Comparison of ENCODE assay signal across 1 cellular context in the genomic region with DNA sequence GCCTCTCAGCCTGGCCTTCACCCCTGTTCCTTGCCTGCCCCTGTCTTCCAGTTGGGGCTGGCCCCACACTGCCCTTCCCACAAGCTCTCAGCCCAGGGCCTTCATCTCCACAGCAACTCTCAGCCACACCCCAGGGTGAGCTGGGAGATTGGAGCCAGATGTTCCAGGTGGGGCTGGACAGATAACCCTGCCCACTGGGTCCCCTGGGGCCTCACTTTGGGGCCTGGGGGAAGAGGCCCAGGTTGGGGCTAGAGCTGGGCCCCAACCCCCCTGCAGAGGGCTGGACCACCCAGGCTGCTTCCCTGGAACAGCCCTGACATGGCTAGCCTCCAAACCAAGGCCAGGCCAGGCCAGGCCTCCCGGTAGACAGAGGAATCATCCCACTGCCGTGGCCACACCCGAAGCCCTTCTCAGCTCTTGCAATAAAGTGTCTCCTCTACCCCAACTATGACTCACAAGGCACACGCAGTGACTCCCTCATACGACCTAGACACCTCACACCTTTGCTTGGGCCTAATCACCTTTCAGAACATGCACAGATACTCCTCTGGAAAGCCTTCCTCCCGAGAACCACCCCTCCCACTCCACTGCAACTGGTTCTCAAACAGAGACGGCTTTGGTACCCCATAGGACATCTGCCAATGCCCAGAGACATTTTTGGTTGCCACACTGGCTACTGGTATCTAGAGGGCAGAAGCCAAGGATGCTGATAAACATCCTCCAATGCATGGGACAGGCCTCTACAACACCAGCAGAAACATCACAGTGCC.
TF ChIP-seq lines count a peak whose summit lies in the region.

No MANE protein-coding gene starts in this region.

TF ChIP-seq in K562, 482 proteins besides CTCF, POLR2A, EP300 and RAD21 (continued from another document):
- TF ChIP-seq, protein P1, sequence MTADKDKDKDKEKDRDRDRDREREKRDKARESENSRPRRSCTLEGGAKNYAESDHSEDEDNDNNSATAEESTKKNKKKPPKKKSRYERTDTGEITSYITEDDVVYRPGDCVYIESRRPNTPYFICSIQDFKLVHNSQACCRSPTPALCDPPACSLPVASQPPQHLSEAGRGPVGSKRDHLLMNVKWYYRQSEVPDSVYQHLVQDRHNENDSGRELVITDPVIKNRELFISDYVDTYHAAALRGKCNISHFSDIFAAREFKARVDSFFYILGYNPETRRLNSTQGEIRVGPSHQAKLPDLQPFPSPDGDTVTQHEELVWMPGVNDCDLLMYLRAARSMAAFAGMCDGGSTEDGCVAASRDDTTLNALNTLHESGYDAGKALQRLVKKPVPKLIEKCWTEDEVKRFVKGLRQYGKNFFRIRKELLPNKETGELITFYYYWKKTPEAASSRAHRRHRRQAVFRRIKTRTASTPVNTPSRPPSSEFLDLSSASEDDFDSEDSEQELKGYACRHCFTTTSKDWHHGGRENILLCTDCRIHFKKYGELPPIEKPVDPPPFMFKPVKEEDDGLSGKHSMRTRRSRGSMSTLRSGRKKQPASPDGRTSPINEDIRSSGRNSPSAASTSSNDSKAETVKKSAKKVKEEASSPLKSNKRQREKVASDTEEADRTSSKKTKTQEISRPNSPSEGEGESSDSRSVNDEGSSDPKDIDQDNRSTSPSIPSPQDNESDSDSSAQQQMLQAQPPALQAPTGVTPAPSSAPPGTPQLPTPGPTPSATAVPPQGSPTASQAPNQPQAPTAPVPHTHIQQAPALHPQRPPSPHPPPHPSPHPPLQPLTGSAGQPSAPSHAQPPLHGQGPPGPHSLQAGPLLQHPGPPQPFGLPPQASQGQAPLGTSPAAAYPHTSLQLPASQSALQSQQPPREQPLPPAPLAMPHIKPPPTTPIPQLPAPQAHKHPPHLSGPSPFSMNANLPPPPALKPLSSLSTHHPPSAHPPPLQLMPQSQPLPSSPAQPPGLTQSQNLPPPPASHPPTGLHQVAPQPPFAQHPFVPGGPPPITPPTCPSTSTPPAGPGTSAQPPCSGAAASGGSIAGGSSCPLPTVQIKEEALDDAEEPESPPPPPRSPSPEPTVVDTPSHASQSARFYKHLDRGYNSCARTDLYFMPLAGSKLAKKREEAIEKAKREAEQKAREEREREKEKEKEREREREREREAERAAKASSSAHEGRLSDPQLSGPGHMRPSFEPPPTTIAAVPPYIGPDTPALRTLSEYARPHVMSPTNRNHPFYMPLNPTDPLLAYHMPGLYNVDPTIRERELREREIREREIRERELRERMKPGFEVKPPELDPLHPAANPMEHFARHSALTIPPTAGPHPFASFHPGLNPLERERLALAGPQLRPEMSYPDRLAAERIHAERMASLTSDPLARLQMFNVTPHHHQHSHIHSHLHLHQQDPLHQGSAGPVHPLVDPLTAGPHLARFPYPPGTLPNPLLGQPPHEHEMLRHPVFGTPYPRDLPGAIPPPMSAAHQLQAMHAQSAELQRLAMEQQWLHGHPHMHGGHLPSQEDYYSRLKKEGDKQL (CRISPR knock-in tag; IDR thresholded peaks at IDR 0.05; ENCODE audit: borderline replicate concordance) = no peak
- peak; percentile 73 for TF ChIP-seq POLR2G (IDR thresholded peaks at IDR 0.05; ENCODE audit: low read depth, low read length)
- no peak for TF ChIP-seq ZNF212 (CRISPR knock-in tag; IDR thresholded peaks at IDR 0.05)
- TF ChIP-seq RBM25 (IDR thresholded peaks at IDR 0.05; ENCODE audit: low read depth, low read length, severe bottlenecking) = no peak
- no peak for TF ChIP-seq ZNF778 (CRISPR knock-in tag; IDR thresholded peaks at IDR 0.05)
- TF ChIP-seq, protein P2, sequence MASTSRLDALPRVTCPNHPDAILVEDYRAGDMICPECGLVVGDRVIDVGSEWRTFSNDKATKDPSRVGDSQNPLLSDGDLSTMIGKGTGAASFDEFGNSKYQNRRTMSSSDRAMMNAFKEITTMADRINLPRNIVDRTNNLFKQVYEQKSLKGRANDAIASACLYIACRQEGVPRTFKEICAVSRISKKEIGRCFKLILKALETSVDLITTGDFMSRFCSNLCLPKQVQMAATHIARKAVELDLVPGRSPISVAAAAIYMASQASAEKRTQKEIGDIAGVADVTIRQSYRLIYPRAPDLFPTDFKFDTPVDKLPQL (IDR thresholded peaks at IDR 0.05; ENCODE audit: extremely low read depth, insufficient read length) = no peak
- TF ChIP-seq HDGF (IDR thresholded peaks at IDR 0.05) = no peak; the same call in 1 of the 2 replicates
- TF ChIP-seq ZC3H8 (IDR thresholded peaks at IDR 0.05) = no peak
- no peak for TF ChIP-seq COPS2 (conservative IDR thresholded peaks at IDR 0.05)
- TF ChIP-seq CEBPB (tag; IDR thresholded peaks at IDR 0.05) = no peak
- TF ChIP-seq, protein P3, sequence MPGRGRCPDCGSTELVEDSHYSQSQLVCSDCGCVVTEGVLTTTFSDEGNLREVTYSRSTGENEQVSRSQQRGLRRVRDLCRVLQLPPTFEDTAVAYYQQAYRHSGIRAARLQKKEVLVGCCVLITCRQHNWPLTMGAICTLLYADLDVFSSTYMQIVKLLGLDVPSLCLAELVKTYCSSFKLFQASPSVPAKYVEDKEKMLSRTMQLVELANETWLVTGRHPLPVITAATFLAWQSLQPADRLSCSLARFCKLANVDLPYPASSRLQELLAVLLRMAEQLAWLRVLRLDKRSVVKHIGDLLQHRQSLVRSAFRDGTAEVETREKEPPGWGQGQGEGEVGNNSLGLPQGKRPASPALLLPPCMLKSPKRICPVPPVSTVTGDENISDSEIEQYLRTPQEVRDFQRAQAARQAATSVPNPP (IDR thresholded peaks at IDR 0.05; ENCODE audit: borderline replicate concordance, insufficient read depth, insufficient read length) = no peak
- peak; percentile 85; the same call in 1 of the 2 replicates for TF ChIP-seq MBD2 (IDR thresholded peaks at IDR 0.05; ENCODE audit: borderline replicate concordance, low read depth)
- TF ChIP-seq CBX5 (IDR thresholded peaks at IDR 0.05; ENCODE audit: borderline replicate concordance, low read depth) = no peak
- no peak for TF ChIP-seq ZNF253 (CRISPR knock-in tag; conservative IDR thresholded peaks at IDR 0.05)
- TF ChIP-seq ZNF224 (CRISPR knock-in tag; IDR thresholded peaks at IDR 0.05) = no peak
- no peak for TF ChIP-seq THRAP3 (IDR thresholded peaks at IDR 0.05; ENCODE audit: borderline replicate concordance)
- no peak for TF ChIP-seq ZBTB1 (CRISPR knock-in tag; IDR thresholded peaks at IDR 0.05; ENCODE audit: borderline replicate concordance, low read depth)
- TF ChIP-seq, protein P4, sequence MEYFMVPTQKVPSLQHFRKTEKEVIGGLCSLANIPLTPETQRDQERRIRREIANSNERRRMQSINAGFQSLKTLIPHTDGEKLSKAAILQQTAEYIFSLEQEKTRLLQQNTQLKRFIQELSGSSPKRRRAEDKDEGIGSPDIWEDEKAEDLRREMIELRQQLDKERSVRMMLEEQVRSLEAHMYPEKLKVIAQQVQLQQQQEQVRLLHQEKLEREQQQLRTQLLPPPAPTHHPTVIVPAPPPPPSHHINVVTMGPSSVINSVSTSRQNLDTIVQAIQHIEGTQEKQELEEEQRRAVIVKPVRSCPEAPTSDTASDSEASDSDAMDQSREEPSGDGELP (CRISPR knock-in tag; IDR thresholded peaks at IDR 0.05; ENCODE audit: borderline replicate concordance) = peak; percentile 98
- peak; percentile 28 for TF ChIP-seq SAP30 (IDR thresholded peaks at IDR 0.05; ENCODE audit: borderline replicate concordance, insufficient read depth, low read depth, low read length, poor library complexity, severe bottlenecking)
- peak; percentile 56; the same call in 1 of the 2 replicates for TF ChIP-seq XRCC5 (IDR thresholded peaks at IDR 0.05; ENCODE audit: low read depth, low read length)
- TF ChIP-seq, protein P5, sequence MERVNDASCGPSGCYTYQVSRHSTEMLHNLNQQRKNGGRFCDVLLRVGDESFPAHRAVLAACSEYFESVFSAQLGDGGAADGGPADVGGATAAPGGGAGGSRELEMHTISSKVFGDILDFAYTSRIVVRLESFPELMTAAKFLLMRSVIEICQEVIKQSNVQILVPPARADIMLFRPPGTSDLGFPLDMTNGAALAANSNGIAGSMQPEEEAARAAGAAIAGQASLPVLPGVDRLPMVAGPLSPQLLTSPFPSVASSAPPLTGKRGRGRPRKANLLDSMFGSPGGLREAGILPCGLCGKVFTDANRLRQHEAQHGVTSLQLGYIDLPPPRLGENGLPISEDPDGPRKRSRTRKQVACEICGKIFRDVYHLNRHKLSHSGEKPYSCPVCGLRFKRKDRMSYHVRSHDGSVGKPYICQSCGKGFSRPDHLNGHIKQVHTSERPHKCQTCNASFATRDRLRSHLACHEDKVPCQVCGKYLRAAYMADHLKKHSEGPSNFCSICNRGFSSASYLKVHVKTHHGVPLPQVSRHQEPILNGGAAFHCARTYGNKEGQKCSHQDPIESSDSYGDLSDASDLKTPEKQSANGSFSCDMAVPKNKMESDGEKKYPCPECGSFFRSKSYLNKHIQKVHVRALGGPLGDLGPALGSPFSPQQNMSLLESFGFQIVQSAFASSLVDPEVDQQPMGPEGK (CRISPR knock-in tag; IDR thresholded peaks at IDR 0.05; ENCODE audit: borderline replicate concordance) = no peak
- TF ChIP-seq, protein P6, sequence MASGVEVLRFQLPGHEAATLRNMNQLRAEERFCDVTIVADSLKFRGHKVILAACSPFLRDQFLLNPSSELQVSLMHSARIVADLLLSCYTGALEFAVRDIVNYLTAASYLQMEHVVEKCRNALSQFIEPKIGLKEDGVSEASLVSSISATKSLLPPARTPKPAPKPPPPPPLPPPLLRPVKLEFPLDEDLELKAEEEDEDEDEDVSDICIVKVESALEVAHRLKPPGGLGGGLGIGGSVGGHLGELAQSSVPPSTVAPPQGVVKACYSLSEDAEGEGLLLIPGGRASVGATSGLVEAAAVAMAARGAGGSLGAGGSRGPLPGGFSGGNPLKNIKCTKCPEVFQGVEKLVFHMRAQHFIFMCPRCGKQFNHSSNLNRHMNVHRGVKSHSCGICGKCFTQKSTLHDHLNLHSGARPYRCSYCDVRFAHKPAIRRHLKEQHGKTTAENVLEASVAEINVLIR (CRISPR knock-in tag; IDR thresholded peaks at IDR 0.05) = no peak
- TF ChIP-seq ZNF77 (CRISPR knock-in tag; IDR thresholded peaks at IDR 0.05) = no peak
- TF ChIP-seq BMI1 (IDR thresholded peaks at IDR 0.05; ENCODE audit: low read length) = no peak
- TF ChIP-seq, protein P7, sequence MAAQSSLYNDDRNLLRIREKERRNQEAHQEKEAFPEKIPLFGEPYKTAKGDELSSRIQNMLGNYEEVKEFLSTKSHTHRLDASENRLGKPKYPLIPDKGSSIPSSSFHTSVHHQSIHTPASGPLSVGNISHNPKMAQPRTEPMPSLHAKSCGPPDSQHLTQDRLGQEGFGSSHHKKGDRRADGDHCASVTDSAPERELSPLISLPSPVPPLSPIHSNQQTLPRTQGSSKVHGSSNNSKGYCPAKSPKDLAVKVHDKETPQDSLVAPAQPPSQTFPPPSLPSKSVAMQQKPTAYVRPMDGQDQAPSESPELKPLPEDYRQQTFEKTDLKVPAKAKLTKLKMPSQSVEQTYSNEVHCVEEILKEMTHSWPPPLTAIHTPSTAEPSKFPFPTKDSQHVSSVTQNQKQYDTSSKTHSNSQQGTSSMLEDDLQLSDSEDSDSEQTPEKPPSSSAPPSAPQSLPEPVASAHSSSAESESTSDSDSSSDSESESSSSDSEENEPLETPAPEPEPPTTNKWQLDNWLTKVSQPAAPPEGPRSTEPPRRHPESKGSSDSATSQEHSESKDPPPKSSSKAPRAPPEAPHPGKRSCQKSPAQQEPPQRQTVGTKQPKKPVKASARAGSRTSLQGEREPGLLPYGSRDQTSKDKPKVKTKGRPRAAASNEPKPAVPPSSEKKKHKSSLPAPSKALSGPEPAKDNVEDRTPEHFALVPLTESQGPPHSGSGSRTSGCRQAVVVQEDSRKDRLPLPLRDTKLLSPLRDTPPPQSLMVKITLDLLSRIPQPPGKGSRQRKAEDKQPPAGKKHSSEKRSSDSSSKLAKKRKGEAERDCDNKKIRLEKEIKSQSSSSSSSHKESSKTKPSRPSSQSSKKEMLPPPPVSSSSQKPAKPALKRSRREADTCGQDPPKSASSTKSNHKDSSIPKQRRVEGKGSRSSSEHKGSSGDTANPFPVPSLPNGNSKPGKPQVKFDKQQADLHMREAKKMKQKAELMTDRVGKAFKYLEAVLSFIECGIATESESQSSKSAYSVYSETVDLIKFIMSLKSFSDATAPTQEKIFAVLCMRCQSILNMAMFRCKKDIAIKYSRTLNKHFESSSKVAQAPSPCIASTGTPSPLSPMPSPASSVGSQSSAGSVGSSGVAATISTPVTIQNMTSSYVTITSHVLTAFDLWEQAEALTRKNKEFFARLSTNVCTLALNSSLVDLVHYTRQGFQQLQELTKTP (IDR thresholded peaks at IDR 0.05; ENCODE audit: low read depth in 1 of 2, partially characterized antibody in 2 of 2) = peak in 1 of 2 experiments; percentile 52
- TF ChIP-seq ZNF174 (CRISPR knock-in tag; IDR thresholded peaks at IDR 0.05) = no peak
- no peak for TF ChIP-seq HEY1 (CRISPR knock-in tag; IDR thresholded peaks at IDR 0.05; ENCODE audit: borderline replicate concordance)
- TF ChIP-seq, protein P8, sequence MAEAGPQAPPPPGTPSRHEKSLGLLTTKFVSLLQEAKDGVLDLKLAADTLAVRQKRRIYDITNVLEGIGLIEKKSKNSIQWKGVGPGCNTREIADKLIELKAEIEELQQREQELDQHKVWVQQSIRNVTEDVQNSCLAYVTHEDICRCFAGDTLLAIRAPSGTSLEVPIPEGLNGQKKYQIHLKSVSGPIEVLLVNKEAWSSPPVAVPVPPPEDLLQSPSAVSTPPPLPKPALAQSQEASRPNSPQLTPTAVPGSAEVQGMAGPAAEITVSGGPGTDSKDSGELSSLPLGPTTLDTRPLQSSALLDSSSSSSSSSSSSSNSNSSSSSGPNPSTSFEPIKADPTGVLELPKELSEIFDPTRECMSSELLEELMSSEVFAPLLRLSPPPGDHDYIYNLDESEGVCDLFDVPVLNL (CRISPR knock-in tag; IDR thresholded peaks at IDR 0.05; ENCODE audit: low read depth) = no peak
- TF ChIP-seq EHMT2 (IDR thresholded peaks at IDR 0.05) = peak; percentile 65; the same call in 1 of the 2 replicates
- TF ChIP-seq TSC22D4 (tag; IDR thresholded peaks at IDR 0.05) = no peak
- TF ChIP-seq, protein P9, sequence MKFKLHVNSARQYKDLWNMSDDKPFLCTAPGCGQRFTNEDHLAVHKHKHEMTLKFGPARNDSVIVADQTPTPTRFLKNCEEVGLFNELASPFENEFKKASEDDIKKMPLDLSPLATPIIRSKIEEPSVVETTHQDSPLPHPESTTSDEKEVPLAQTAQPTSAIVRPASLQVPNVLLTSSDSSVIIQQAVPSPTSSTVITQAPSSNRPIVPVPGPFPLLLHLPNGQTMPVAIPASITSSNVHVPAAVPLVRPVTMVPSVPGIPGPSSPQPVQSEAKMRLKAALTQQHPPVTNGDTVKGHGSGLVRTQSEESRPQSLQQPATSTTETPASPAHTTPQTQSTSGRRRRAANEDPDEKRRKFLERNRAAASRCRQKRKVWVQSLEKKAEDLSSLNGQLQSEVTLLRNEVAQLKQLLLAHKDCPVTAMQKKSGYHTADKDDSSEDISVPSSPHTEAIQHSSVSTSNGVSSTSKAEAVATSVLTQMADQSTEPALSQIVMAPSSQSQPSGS (CRISPR knock-in tag; IDR thresholded peaks at IDR 0.05) = no peak
- TF ChIP-seq ZNF384 (IDR thresholded peaks at IDR 0.05; ENCODE audit: low read depth, low read length) = no peak
- TF ChIP-seq, protein P10, sequence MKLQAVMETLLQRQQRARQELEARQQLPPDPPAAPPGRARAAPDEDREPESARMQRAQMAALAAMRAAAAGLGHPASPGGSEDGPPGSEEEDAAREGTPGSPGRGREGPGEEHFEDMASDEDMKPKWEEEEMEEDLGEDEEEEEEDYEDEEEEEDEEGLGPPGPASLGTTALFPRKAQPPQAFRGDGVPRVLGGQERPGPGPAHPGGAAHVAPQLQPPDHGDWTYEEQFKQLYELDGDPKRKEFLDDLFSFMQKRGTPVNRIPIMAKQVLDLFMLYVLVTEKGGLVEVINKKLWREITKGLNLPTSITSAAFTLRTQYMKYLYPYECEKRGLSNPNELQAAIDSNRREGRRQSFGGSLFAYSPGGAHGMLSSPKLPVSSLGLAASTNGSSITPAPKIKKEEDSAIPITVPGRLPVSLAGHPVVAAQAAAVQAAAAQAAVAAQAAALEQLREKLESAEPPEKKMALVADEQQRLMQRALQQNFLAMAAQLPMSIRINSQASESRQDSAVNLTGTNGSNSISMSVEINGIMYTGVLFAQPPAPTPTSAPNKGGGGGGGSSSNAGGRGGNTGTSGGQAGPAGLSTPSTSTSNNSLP (IDR thresholded peaks at IDR 0.05; ENCODE audit: borderline replicate concordance, low read depth, low read length) = no peak
- no peak for TF ChIP-seq ZNF57 (CRISPR knock-in tag; IDR thresholded peaks at IDR 0.05)
